24 cellular contexts compared by ENCODE assay signal in the genomic region with DNA sequence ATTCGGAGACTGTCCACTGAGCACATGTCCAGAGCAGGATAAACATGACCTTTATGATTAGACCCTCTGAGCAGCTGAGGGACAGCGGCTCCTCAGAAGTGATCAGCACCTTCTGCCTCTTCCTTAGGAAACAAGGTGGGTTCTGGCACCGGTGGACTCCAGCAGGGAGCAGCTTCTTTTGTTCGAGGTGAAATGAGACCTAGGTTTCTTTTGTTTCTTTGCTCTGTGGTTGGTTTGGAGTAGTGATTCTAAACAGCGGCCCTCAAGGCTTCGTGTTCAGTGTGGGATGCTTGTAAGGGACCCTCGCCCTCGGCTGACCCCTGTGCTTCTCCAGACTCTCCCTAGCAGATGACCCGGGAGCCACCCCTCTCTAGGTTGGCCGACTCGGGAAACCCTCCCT. TPM values are rescaled to one million over a fixed set of nuclear protein-coding genes. Genes with fewer than 3 reads are reported as not detected.
DNase-seq lines count a peak whose midpoint lies in the region; ATAC-seq and TF ChIP-seq lines count a peak whose summit lies in the region.
"Had no signal": no experiment of that assay in that cellular context is flagged by ENCODE, and none has a peak within 500 bp of the region (broad histone marks: within the 10 kb centered on the region; RNA-seq: fewer than 3 reads in every experiment).

No MANE protein-coding gene starts in this region.

- ATAC-seq in Right ventricle myocardium inferior (no peak), left cardiac atrium (no peak), GM21737 (IDR thresholded peaks at IDR 0.05; ENCODE audit: unreplicated experiment) (no peak)
- ATAC-seq: Panc1 had no signal

- H3K27ac Mint-ChIP-seq in chondrocyte (ENCODE audit: unreplicated experiment) (no peak overlapping the region), nephron progenitor cell (peak overlapping the region; percentile 85)
- no peak overlapping the region for H3K27ac Mint-ChIP-seq in activated CD4-positive, alpha-beta memory T cell treated with anti-CD3 and anti-CD28 coated beads for 36 hours

- intact Hi-C loops in Right ventricle myocardium inferior (cut with DNase I) = no loop called here
- intact Hi-C loops in left cardiac atrium (cut with DNase I) = no loop called here
- intact Hi-C loops in spleen (cut with DNase I; ENCODE audit: low total_unique reads) = no loop called here
- intact Hi-C loops in activated CD4-positive, alpha-beta memory T cell treated with anti-CD3 and anti-CD28 coated beads for 36 hours (cut with micrococcal nuclease) = no loop called here

- peaks cover 0 to 12% (median 9%) of the 10 kb centered on the region in 8 donors for H3K9me3 ChIP-seq in spleen
- H3K9me3 ChIP-seq: MG63 had no signal

- no peaks in the 10 kb centered on the region for H3K36me3 Mint-ChIP-seq in chondrocyte (ENCODE audit: low read depth)
- no peaks in the 10 kb centered on the region for H3K36me3 Mint-ChIP-seq in nephron progenitor cell (ENCODE audit: low read depth)
- H3K36me3 Mint-ChIP-seq in activated CD4-positive, alpha-beta memory T cell treated with anti-CD3 and anti-CD28 coated beads for 36 hours = no peaks in the 10 kb centered on the region
- H3K36me3 Mint-ChIP-seq: CD8-positive, alpha-beta memory T cell had no signal

- 75 to 92% (median 87%) methylated on average over 11 of the region's 11 CpGs for WGBS in spleen, 5 donors

- H3K4me3 Mint-ChIP-seq in chondrocyte (ENCODE audit: unreplicated experiment) = no peak overlapping the region
- H3K4me3 Mint-ChIP-seq in nephron progenitor cell = no peak overlapping the region
- no peak overlapping the region for H3K4me3 Mint-ChIP-seq in activated CD4-positive, alpha-beta memory T cell treated with anti-CD3 and anti-CD28 coated beads for 36 hours
- H3K4me3 Mint-ChIP-seq: CD8-positive, alpha-beta memory T cell had no signal

- TF ChIP-seq CTCF in chondrocyte (IDR thresholded peaks at IDR 0.05) = no peak
- TF ChIP-seq CTCF in nephron progenitor cell (IDR thresholded peaks at IDR 0.05) = no peak
- TF ChIP-seq CTCF in spleen (IDR thresholded peaks at IDR 0.05 in 8 of 11, conservative IDR thresholded peaks at IDR 0.05 in 3 of 11) = no peak
- no peak for TF ChIP-seq CTCF in foreskin fibroblast (IDR thresholded peaks at IDR 0.05; ENCODE audit: low read depth, low read length)

- H3K4me1 Mint-ChIP-seq in chondrocyte (ENCODE audit: low read depth) (peaks cover 8% of the 10 kb centered on the region), nephron progenitor cell (peaks cover 48% of the 10 kb centered on the region)
- H3K4me1 Mint-ChIP-seq in activated CD4-positive, alpha-beta memory T cell treated with anti-CD3 and anti-CD28 coated beads for 36 hours (ENCODE audit: low read depth) = no peaks in the 10 kb centered on the region
- H3K4me1 Mint-ChIP-seq: CD8-positive, alpha-beta memory T cell had no signal

- DNase-seq in Right ventricle myocardium inferior (ENCODE audit: missing footprints) = peak; percentile 23
- DNase-seq in left cardiac atrium = no peak
- DNase-seq in chondrocyte (ENCODE audit: low spot score) = peak; percentile 49
- no peak for DNase-seq in nephron progenitor cell
- peak; percentile 62 for DNase-seq in spleen
- no peak for DNase-seq in foreskin fibroblast
- DNase-seq in activated CD4-positive, alpha-beta memory T cell treated with anti-CD3 and anti-CD28 coated beads for 36 hours = no peak
- DNase-seq: Calu3, DMS153, Kasumi-1, MG63, NCI-H1048, NCI-H1436, NCI-H187 treated with DMSO at 0.1 percent for 48 hours, NCI-H2171, NCI-H524 treated with DMSO at 0.1 percent for 48 hours, NCI-H82 had no signal

- peak overlapping the region in 1 of 8 donors; percentile 37 for H3K27ac ChIP-seq in spleen
- H3K27ac ChIP-seq: C4-2B, SJSA1 had no signal

- peaks cover 5% of the 10 kb centered on the region for H3K27me3 Mint-ChIP-seq in chondrocyte (ENCODE audit: low read depth)
- peaks cover 6% of the 10 kb centered on the region for H3K27me3 Mint-ChIP-seq in nephron progenitor cell (ENCODE audit: low read depth, poor library complexity)
- no peaks in the 10 kb centered on the region for H3K27me3 Mint-ChIP-seq in activated CD4-positive, alpha-beta memory T cell treated with anti-CD3 and anti-CD28 coated beads for 36 hours

- CTCF ChIA-PET in activated CD4-positive, alpha-beta memory T cell treated with anti-CD3 and anti-CD28 coated beads for 36 hours (lab: Charles Lee) = no interaction called here

- no peaks in the 10 kb centered on the region for H3K36me3 ChIP-seq in spleen
- H3K36me3 ChIP-seq: MG63, SJSA1 had no signal

- H3K27me3 ChIP-seq in spleen (replicated peaks in 1 of 7) = peaks cover 0 to 13% (median 0%) of the 10 kb centered on the region in 7 donors
- H3K27me3 ChIP-seq: MG63, SJSA1 had no signal

- POLR2A ChIA-PET in activated CD4-positive, alpha-beta memory T cell treated with anti-CD3 and anti-CD28 coated beads for 36 hours (lab: Charles Lee) = no interaction called here

- peaks cover 0 to 7% (median 2%) of the 10 kb centered on the region in 6 donors for H3K4me1 ChIP-seq in spleen
- H3K4me1 ChIP-seq: SJSA1 had no signal

- H3K4me3 ChIP-seq in spleen (no peak overlapping the region), foreskin fibroblast (ENCODE audit: low read depth in 1 of 2, low read length in 2 of 2) (no peak overlapping the region)
- H3K4me3 ChIP-seq: MG63, SJSA1 had no signal

- TF ChIP-seq POLR2A in spleen (IDR thresholded peaks at IDR 0.05) = no peak

- peaks cover 2% of the 10 kb centered on the region for H3K9me3 Mint-ChIP-seq in chondrocyte (ENCODE audit: low read depth)
- H3K9me3 Mint-ChIP-seq in nephron progenitor cell = no peaks in the 10 kb centered on the region
- H3K9me3 Mint-ChIP-seq in activated CD4-positive, alpha-beta memory T cell treated with anti-CD3 and anti-CD28 coated beads for 36 hours = peaks cover 9% of the 10 kb centered on the region

RNA-seq across cellular contexts. Expression of a gene that starts 14.6 kb away (rescaled TPM):
- total RNA-seq in Right ventricle myocardium inferior (0.41 TPM), left cardiac atrium (under 1 TPM; 0.18 to 0.79 TPM), chondrocyte (0.20 to 0.28 TPM in 2 of 3 replicates, not detected in the other), spleen (1 to 10 TPM in 6 of 7 donors, under 1 TPM in 1; 0.59 to 9.5 (median 1.5) TPM)
- polyA plus RNA-seq in spleen = 1 to 10 TPM in 1 of 3 donors, under 1 TPM in 2; 0.14 to 3.1 (median 0.33) TPM
- total RNA-seq in activated CD4-positive, alpha-beta memory T cell treated with anti-CD3 and anti-CD28 coated beads for 36 hours = not detected
- total RNA-seq: Calu3; CD8-positive, alpha-beta memory T cell; Daoy; H4; SJSA1 had no signal
- polyA plus RNA-seq: CD8-positive, alpha-beta memory T cell had no signal

Comparison
In these comparisons a context has a peak if more than half of its experiments do, and no peak if none do; other contexts are left out.
1. DNase-seq: peak in Right ventricle myocardium inferior (single experiment), chondrocyte (single experiment) and spleen (single experiment); none in left cardiac atrium (single experiment), nephron progenitor cell (single experiment), foreskin fibroblast (0 of 2) and activated CD4-positive, alpha-beta memory T cell treated with anti-CD3 and anti-CD28 coated beads for 36 hours (single experiment).